In the genomic region with DNA sequence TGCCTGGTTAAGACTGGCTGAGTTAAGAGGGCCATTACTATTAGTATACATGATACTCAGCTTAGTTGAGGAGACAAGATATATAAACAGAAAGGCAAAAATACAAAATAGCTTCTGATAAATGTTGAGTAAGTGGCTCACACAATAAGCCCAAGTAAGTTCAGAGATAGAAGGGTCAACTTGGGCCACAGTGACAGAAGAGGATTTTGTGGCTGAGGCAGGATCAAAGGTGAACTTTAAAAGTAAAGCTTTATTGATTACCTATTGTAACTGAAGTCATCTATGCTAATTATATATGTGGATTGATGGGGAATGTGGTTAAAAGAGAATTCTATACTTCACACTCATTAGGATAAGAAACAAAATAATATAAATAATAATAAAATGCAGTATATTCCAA, we compare ENCODE assay signal across 14 cellular contexts.
DNase-seq lines count a peak whose midpoint lies in the region; ATAC-seq and TF ChIP-seq lines count a peak whose summit lies in the region.
"Had no signal": no experiment of that assay in that cellular context is flagged by ENCODE, and none has a peak within 500 bp of the region (broad histone marks: within the 10 kb centered on the region; RNA-seq: fewer than 3 reads in every experiment).

No MANE protein-coding gene starts in this region.

- H3K9me3 ChIP-seq in hepatocyte (ENCODE audit: low read depth) (no peaks in the 10 kb centered on the region), neutrophil (no peaks in the 10 kb centered on the region)

- no peak overlapping the region for H3K4me3 Mint-ChIP-seq in activated T-helper 17 cell treated with anti-CD3 and anti-CD28 coated beads, Interleukin-2, amount 50 U/mL, for 72 hours
- no peak overlapping the region for H3K4me3 Mint-ChIP-seq in osteocyte (ENCODE audit: unreplicated experiment)
- H3K4me3 Mint-ChIP-seq in Calu3 (ENCODE audit: low read depth, unreplicated experiment), result no peak overlapping the region
- H3K4me3 Mint-ChIP-seq: H9 had no signal

- intact Hi-C loops in Calu3 (cut with micrococcal nuclease; ENCODE audit: unreplicated experiment), result no loop called here

- H3K79me2 ChIP-seq in hepatocyte, result no peaks in the 10 kb centered on the region

- H3K36me3 Mint-ChIP-seq in activated T-helper 17 cell treated with anti-CD3 and anti-CD28 coated beads, Interleukin-2, amount 50 U/mL, for 72 hours (ENCODE audit: low read depth), result peaks cover 34% of the 10 kb centered on the region
- H3K36me3 Mint-ChIP-seq in osteocyte (ENCODE audit: unreplicated experiment), result peaks cover 63% of the 10 kb centered on the region
- peaks cover 5% of the 10 kb centered on the region for H3K36me3 Mint-ChIP-seq in Calu3 (ENCODE audit: insufficient read depth, unreplicated experiment)

- peaks cover 11% of the 10 kb centered on the region for H3K4me1 ChIP-seq in hepatocyte (ENCODE audit: insufficient read depth)
- H3K4me1 ChIP-seq in neutrophil (ENCODE audit: control insufficient read depth in 1 of 2, insufficient read depth in 1 of 2, low read depth in 1 of 2, low read length in 1 of 2), result peaks cover 23 to 26% of the 10 kb centered on the region in 2 experiments

- H3K27me3 ChIP-seq in hepatocyte (no peaks in the 10 kb centered on the region), neutrophil (no peaks in the 10 kb centered on the region)

- H3K27ac ChIP-seq in hepatocyte, result peak overlapping the region; percentile 26
- H3K27ac ChIP-seq in neutrophil, result peak overlapping the region; percentile 87
- H3K27ac ChIP-seq: GM23248 had no signal

- H3K36me3 ChIP-seq in hepatocyte (replicated peaks; ENCODE audit: insufficient read depth, low read depth) (no peaks in the 10 kb centered on the region), neutrophil (peaks cover 12% of the 10 kb centered on the region)

- H3K4me2 ChIP-seq in hepatocyte, result no peak overlapping the region

- DNase-seq in hepatocyte (ENCODE audit: low spot score), result no peak
- no peak for DNase-seq in GM20000 (ENCODE audit: low spot score)
- DNase-seq in osteocyte (ENCODE audit: extremely low spot score, unreplicated experiment), result no peak
- no peak for DNase-seq in Calu3
- DNase-seq: C1 segment of cervical spinal cord; CD4-positive, alpha-beta memory T cell; COR-L47; DMS153; DND-41; GM23248; H9 had no signal

- BruUV-seq in Calu3 (replicated peaks; lab: Mats Ljungman, UMichigan), result no TSS peak

- no peaks in the 10 kb centered on the region for H3K9me3 Mint-ChIP-seq in activated T-helper 17 cell treated with anti-CD3 and anti-CD28 coated beads, Interleukin-2, amount 50 U/mL, for 72 hours
- no peaks in the 10 kb centered on the region for H3K9me3 Mint-ChIP-seq in osteocyte (ENCODE audit: unreplicated experiment)
- H3K9me3 Mint-ChIP-seq in Calu3 (ENCODE audit: low read depth, unreplicated experiment), result no peaks in the 10 kb centered on the region
- H3K9me3 Mint-ChIP-seq: H9 had no signal

- no peak overlapping the region for H2AFZ ChIP-seq in hepatocyte
- H2AFZ ChIP-seq: GM23248 had no signal

- H3K27me3 Mint-ChIP-seq in activated T-helper 17 cell treated with anti-CD3 and anti-CD28 coated beads, Interleukin-2, amount 50 U/mL, for 72 hours, result no peaks in the 10 kb centered on the region
- H3K27me3 Mint-ChIP-seq in osteocyte (ENCODE audit: unreplicated experiment) (no peaks in the 10 kb centered on the region), Calu3 (ENCODE audit: unreplicated experiment) (no peaks in the 10 kb centered on the region)
- H3K27me3 Mint-ChIP-seq: CD4-positive, alpha-beta memory T cell had no signal

- no peak overlapping the region for H3K4me3 ChIP-seq in hepatocyte
- no peak overlapping the region for H3K4me3 ChIP-seq in neutrophil (ENCODE audit: low read depth in 1 of 2, low read length in 1 of 2)
- H3K4me3 ChIP-seq: GM23248 had no signal

- CTCF ChIA-PET in Calu3 (lab: Charles Lee), result no interaction called here

- ATAC-seq in activated T-helper 17 cell treated with anti-CD3 and anti-CD28 coated beads, Interleukin-2, amount 50 U/mL, for 72 hours (replicated peaks), result no peak
- ATAC-seq: HCT116 had no signal

- peaks cover 5% of the 10 kb centered on the region for H3K4me1 Mint-ChIP-seq in activated T-helper 17 cell treated with anti-CD3 and anti-CD28 coated beads, Interleukin-2, amount 50 U/mL, for 72 hours
- peaks cover 20% of the 10 kb centered on the region for H3K4me1 Mint-ChIP-seq in osteocyte (ENCODE audit: unreplicated experiment)
- H3K4me1 Mint-ChIP-seq in Calu3 (ENCODE audit: low read depth, unreplicated experiment), result no peaks in the 10 kb centered on the region

- no peak for TF ChIP-seq CTCF in hepatocyte (IDR thresholded peaks at IDR 0.05; ENCODE audit: poor library complexity)
- no peak for TF ChIP-seq CTCF in neutrophil (IDR thresholded peaks at IDR 0.05)
- no peak for TF ChIP-seq CTCF in GM20000 (IDR thresholded peaks at IDR 0.05; ENCODE audit: extremely low read depth, missing control alignments)
- TF ChIP-seq CTCF in osteocyte (IDR thresholded peaks at IDR 0.05), result no peak
- TF ChIP-seq CTCF in Calu3 (IDR thresholded peaks at IDR 0.05; ENCODE audit: unreplicated experiment), result no peak

- no peaks in the 10 kb centered on the region for H3K9me2 ChIP-seq in hepatocyte (replicated peaks; ENCODE audit: insufficient read depth)

- H4K20me1 ChIP-seq in hepatocyte (ENCODE audit: insufficient read depth, poor library complexity, severe bottlenecking), result no peaks in the 10 kb centered on the region

- H3K27ac Mint-ChIP-seq in activated T-helper 17 cell treated with anti-CD3 and anti-CD28 coated beads, Interleukin-2, amount 50 U/mL, for 72 hours, result peak overlapping the region; percentile 52
- H3K27ac Mint-ChIP-seq in osteocyte (ENCODE audit: unreplicated experiment) (no peak overlapping the region), Calu3 (ENCODE audit: unreplicated experiment) (no peak overlapping the region)
